ENCODE assay signal across 27 cellular contexts in genomic region chr4:23866450-23866849, GRCh38. TPM values are rescaled to one million over a fixed set of nuclear protein-coding genes. Genes with fewer than 3 reads are reported as not detected.
"Had no signal": no experiment of that assay in that cellular context is flagged by ENCODE, and none has a peak within 500 bp of the region (broad histone marks: within the 10 kb centered on the region; RNA-seq: fewer than 3 reads in every experiment).

No MANE protein-coding gene starts in this region.

- H3K27me3 ChIP-seq: esophagus squamous epithelium, neutrophil, spleen, testis, transverse colon had no signal

- H3K4me1 ChIP-seq: esophagus squamous epithelium, spleen had no signal

- DNase-seq: activated CD4-positive, alpha-beta memory T cell treated with anti-CD3 and anti-CD28 coated beads for 36 hours; activated CD4-positive, alpha-beta T cell treated with anti-CD3 and anti-CD28 coated beads, Interleukin-2, amount 10 ng/mL, durations not matched to agents 24 days and 14 days; activated CD4-positive, CD25-positive, alpha-beta regulatory T cell treated with anti-CD3 and anti-CD28 coated beads, Interleukin-2, amount 50 U/mL, for 72 hours; activated CD8-positive, alpha-beta memory T cell treated with anti-CD3 and anti-CD28 coated beads, Interleukin-2, amount 50 U/mL, for 4 hours; activated effector memory CD4-positive, alpha-beta T cell treated with anti-CD3 and anti-CD28 coated beads, Interleukin-2, amount 50 U/mL, for 16 hours; activated naive CD4-positive, alpha-beta T cell treated with anti-CD3 and anti-CD28 coated beads, Interleukin-2, amount 10 ng/mL, durations not matched to agents 7 days and 5 days; activated naive CD8-positive, alpha-beta T cell treated with anti-CD3 and anti-CD28 coated beads, Interleukin-2, amount 10 ng/mL, durations not matched to agents 7 days and 5 days; activated T-cell treated with anti-CD3 and anti-CD28 coated beads, Interleukin-2, amount 50 U/mL, for 1 hour; amygdala; dermis blood vessel endothelial cell; effector CD4-positive, alpha-beta T cell; esophagus squamous epithelium; mesendoderm; spleen; stimulated activated CD4-positive, alpha-beta T cell treated with anti-CD3 and anti-CD28 coated beads, Interleukin-2, amount 100 ng/mL, for 48 hours; stimulated activated naive CD4-positive, alpha-beta T cell treated with Interleukin-2 at 50 U/mL for 16 hours; T-helper 17 cell; T1000; testis; transverse colon had no signal

- H3K27me3 Mint-ChIP-seq: activated CD4-positive, alpha-beta memory T cell treated with anti-CD3 and anti-CD28 coated beads for 36 hours; activated CD4-positive, alpha-beta T cell treated with anti-CD3 and anti-CD28 coated beads, Interleukin-2, amount 10 ng/mL, durations not matched to agents 24 days and 14 days; activated naive CD4-positive, alpha-beta T cell treated with anti-CD3 and anti-CD28 coated beads, Interleukin-2, amount 10 ng/mL, durations not matched to agents 7 days and 5 days; activated naive CD8-positive, alpha-beta T cell treated with anti-CD3 and anti-CD28 coated beads, Interleukin-2, amount 10 ng/mL, durations not matched to agents 7 days and 5 days; T-helper 17 cell had no signal

- H3K9me3 ChIP-seq: esophagus squamous epithelium, neutrophil, spleen, testis, transverse colon had no signal

- H3K9me3 Mint-ChIP-seq: activated CD4-positive, alpha-beta memory T cell treated with anti-CD3 and anti-CD28 coated beads for 36 hours; activated CD4-positive, alpha-beta T cell treated with anti-CD3 and anti-CD28 coated beads, Interleukin-2, amount 10 ng/mL, durations not matched to agents 24 days and 14 days; activated naive CD4-positive, alpha-beta T cell treated with anti-CD3 and anti-CD28 coated beads, Interleukin-2, amount 10 ng/mL, durations not matched to agents 7 days and 5 days; activated naive CD8-positive, alpha-beta T cell treated with anti-CD3 and anti-CD28 coated beads, Interleukin-2, amount 10 ng/mL, durations not matched to agents 7 days and 5 days; activated T-helper 1 cell treated with anti-CD3 and anti-CD28 coated beads, Interleukin-12 subunit alpha, Interleukin-12 subunit beta, Interleukin-2, Interleukin-4 antibody, amounts not matched to agents 30 ng/mL and 10 ng/mL and 1 ng/mL, durations not matched to agents 14 hours and 24 hours and 36 hours; nephron had no signal

- H3K4me1 Mint-ChIP-seq: activated CD4-positive, alpha-beta T cell treated with anti-CD3 and anti-CD28 coated beads, Interleukin-2, amount 10 ng/mL, durations not matched to agents 24 days and 14 days; activated naive CD4-positive, alpha-beta T cell treated with anti-CD3 and anti-CD28 coated beads, Interleukin-2, amount 10 ng/mL, durations not matched to agents 7 days and 5 days; activated naive CD8-positive, alpha-beta T cell treated with anti-CD3 and anti-CD28 coated beads, Interleukin-2, amount 10 ng/mL, durations not matched to agents 7 days and 5 days; T-helper 17 cell had no signal

- ATAC-seq: left lobe of liver, T-helper 17 cell had no signal

- H3K36me3 Mint-ChIP-seq: activated CD4-positive, alpha-beta memory T cell treated with anti-CD3 and anti-CD28 coated beads for 36 hours; activated naive CD4-positive, alpha-beta T cell treated with anti-CD3 and anti-CD28 coated beads, Interleukin-2, amount 10 ng/mL, durations not matched to agents 7 days and 5 days; activated naive CD8-positive, alpha-beta T cell treated with anti-CD3 and anti-CD28 coated beads, Interleukin-2, amount 10 ng/mL, durations not matched to agents 7 days and 5 days had no signal

- H3K4me3 ChIP-seq: esophagus squamous epithelium, lung, SK-N-MC, spleen, testis, transverse colon had no signal

- H3K4me3 Mint-ChIP-seq: activated CD4-positive, alpha-beta memory T cell treated with anti-CD3 and anti-CD28 coated beads for 36 hours; activated CD4-positive, alpha-beta T cell treated with anti-CD3 and anti-CD28 coated beads, Interleukin-2, amount 10 ng/mL, durations not matched to agents 24 days and 14 days; activated naive CD4-positive, alpha-beta T cell treated with anti-CD3 and anti-CD28 coated beads, Interleukin-2, amount 10 ng/mL, durations not matched to agents 7 days and 5 days; activated naive CD8-positive, alpha-beta T cell treated with anti-CD3 and anti-CD28 coated beads, Interleukin-2, amount 10 ng/mL, durations not matched to agents 7 days and 5 days; activated T-helper 1 cell treated with anti-CD3 and anti-CD28 coated beads, Interleukin-12 subunit alpha, Interleukin-12 subunit beta, Interleukin-2, Interleukin-4 antibody, amounts not matched to agents 30 ng/mL and 10 ng/mL and 1 ng/mL, durations not matched to agents 14 hours and 24 hours and 36 hours; nephron; T-helper 17 cell had no signal

- H3K36me3 ChIP-seq: esophagus squamous epithelium, neutrophil, spleen, transverse colon had no signal

- H3K27ac Mint-ChIP-seq: activated CD4-positive, alpha-beta memory T cell treated with anti-CD3 and anti-CD28 coated beads for 36 hours; activated CD4-positive, alpha-beta T cell treated with anti-CD3 and anti-CD28 coated beads, Interleukin-2, amount 10 ng/mL, durations not matched to agents 24 days and 14 days; activated naive CD4-positive, alpha-beta T cell treated with anti-CD3 and anti-CD28 coated beads, Interleukin-2, amount 10 ng/mL, durations not matched to agents 7 days and 5 days; activated naive CD8-positive, alpha-beta T cell treated with anti-CD3 and anti-CD28 coated beads, Interleukin-2, amount 10 ng/mL, durations not matched to agents 7 days and 5 days; activated T-helper 1 cell treated with anti-CD3 and anti-CD28 coated beads, Interleukin-12 subunit alpha, Interleukin-12 subunit beta, Interleukin-2, Interleukin-4 antibody, amounts not matched to agents 30 ng/mL and 10 ng/mL and 1 ng/mL, durations not matched to agents 14 hours and 24 hours and 36 hours; T-helper 17 cell had no signal

- H3K27ac ChIP-seq: esophagus squamous epithelium, neutrophil, SK-N-MC, spleen, testis, transverse colon had no signal

RNA-seq across cellular contexts. Expression of gene PPARGC1A, which starts 23.4 kb away (rescaled TPM):
- total RNA-seq: activated CD4-positive, alpha-beta memory T cell treated with anti-CD3 and anti-CD28 coated beads for 36 hours; activated CD4-positive, alpha-beta T cell treated with anti-CD3 and anti-CD28 coated beads, Interleukin-2, amount 10 ng/mL, durations not matched to agents 24 days and 14 days; activated CD8-positive, alpha-beta memory T cell treated with anti-CD3 and anti-CD28 coated beads for 36 hours; activated naive CD8-positive, alpha-beta T cell treated with anti-CD3 and anti-CD28 coated beads, Interleukin-2, amount 10 ng/mL, durations not matched to agents 7 days and 5 days; activated T-helper 1 cell treated with anti-CD3 and anti-CD28 coated beads, Interleukin-12 subunit alpha, Interleukin-12 subunit beta, Interleukin-2, Interleukin-4 antibody, amounts not matched to agents 30 ng/mL and 10 ng/mL and 1 ng/mL, durations not matched to agents 14 hours and 24 hours and 36 hours; T-helper 17 cell had no signal
